ENCODE assay signal across 3 cellular contexts in the genomic region with DNA sequence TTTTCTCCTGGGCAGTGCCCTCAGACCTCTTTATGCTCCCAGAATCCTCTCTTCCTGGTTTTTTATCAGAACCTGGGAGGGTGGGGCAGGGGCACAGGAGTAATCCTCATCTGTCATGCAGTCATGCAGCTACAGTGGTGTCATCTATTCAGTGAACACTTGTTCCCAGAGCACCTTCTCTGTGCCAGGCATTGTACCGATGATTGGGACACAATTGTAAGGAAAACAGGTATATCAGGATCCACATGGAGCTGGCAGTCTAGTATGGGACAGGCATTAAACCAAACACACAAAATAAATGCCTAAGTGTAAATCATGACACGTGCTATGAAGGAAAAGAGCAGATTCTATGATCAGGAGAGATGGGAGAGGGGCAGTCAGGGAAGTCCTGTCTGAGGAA.
"Had no signal": no experiment of that assay in that cellular context is flagged by ENCODE, and none has a peak within 500 bp of the region (broad histone marks: within the 10 kb centered on the region; RNA-seq: fewer than 3 reads in every experiment).

No MANE protein-coding gene starts in this region.

- DNase-seq: GDM1, GF-D8 had no signal

- ATAC-seq: GM12878 had no signal

- H3K4me3 ChIP-seq: GM12878 had no signal
